Comparison of ENCODE assay signal across 31 cellular contexts in genomic region chr3:38516669-38517068, GRCh38.
"Had no signal": no experiment of that assay in that cellular context is flagged by ENCODE, and none has a peak within 500 bp of the region (broad histone marks: within the 10 kb centered on the region; RNA-seq: fewer than 3 reads in every experiment).

No MANE protein-coding gene starts in this region.

- ATAC-seq: gastroesophageal sphincter, mucosa of descending colon, right cardiac atrium, WTC11 had no signal

- H3K4me3 ChIP-seq: ascending aorta, esophagus squamous epithelium, gastroesophageal sphincter, left lung, lung, mucosa of descending colon, spleen, thoracic aorta, uterus had no signal

- H3K4me1 ChIP-seq: ascending aorta, esophagus squamous epithelium, left lung, uterus had no signal

- H3K27ac ChIP-seq: ascending aorta, esophagus squamous epithelium, gastroesophageal sphincter, left lung, spleen, thoracic aorta, uterus had no signal

- H3K9me3 ChIP-seq: ascending aorta, esophagus squamous epithelium, gastroesophageal sphincter, left lung, mucosa of descending colon, spleen, thoracic aorta, uterus had no signal

- H3K36me3 ChIP-seq: uterus had no signal

- H3K27me3 ChIP-seq: ascending aorta, esophagus squamous epithelium, gastroesophageal sphincter, left lung, spleen, uterus had no signal

- DNase-seq: activated CD4-positive, alpha-beta memory T cell treated with anti-CD3 and anti-CD28 coated beads, Interleukin-2, amount 10 ng/mL, durations not matched to agents 7 days and 5 days; activated CD4-positive, alpha-beta T cell treated with anti-CD3 and anti-CD28 coated beads for 1 hour; activated CD4-positive, alpha-beta T cell treated with anti-CD3 and anti-CD28 coated beads, Interleukin-2, amount 10 ng/mL, durations not matched to agents 7 days and 5 days; activated CD8-positive, alpha-beta memory T cell treated with anti-CD3 and anti-CD28 coated beads, Interleukin-2, amount 50 U/mL, for 48 hours; activated gamma-delta T cell; activated naive CD4-positive, alpha-beta T cell treated with anti-CD3 and anti-CD28 coated beads, Interleukin-2, amount 10 ng/mL, durations not matched to agents 7 days and 5 days; activated naive CD8-positive, alpha-beta T cell treated with anti-CD3 and anti-CD28 coated beads, Interleukin-2, amount 10 ng/mL, durations not matched to agents 7 days and 5 days; activated T-cell treated with anti-CD3 and anti-CD28 coated beads, Interleukin-2, amount 50 U/mL, for 24 hours; caudate nucleus; cortex of kidney; esophagus squamous epithelium; hippocampal formation; kidney glomerular epithelial cell; left lung; mesendoderm; mucosa of descending colon; posterior cingulate gyrus; right cardiac atrium; spleen; stimulated activated CD4-positive, alpha-beta T cell treated with anti-CD3 and anti-CD28 coated beads, Interleukin-2, amount 100 ng/mL, for 48 hours; stimulated activated naive CD4-positive, alpha-beta T cell treated with Interleukin-2 at 50 U/mL for 16 hours; T-helper 2 cell; uterus had no signal

- H3K27me3 Mint-ChIP-seq: activated CD4-positive, alpha-beta memory T cell treated with anti-CD3 and anti-CD28 coated beads, Interleukin-2, amount 10 ng/mL, durations not matched to agents 7 days and 5 days; activated CD4-positive, alpha-beta T cell treated with anti-CD3 and anti-CD28 coated beads, Interleukin-2, amount 10 ng/mL, durations not matched to agents 7 days and 5 days; activated naive CD4-positive, alpha-beta T cell treated with anti-CD3 and anti-CD28 coated beads, Interleukin-2, amount 10 ng/mL, durations not matched to agents 7 days and 5 days; activated naive CD8-positive, alpha-beta T cell treated with anti-CD3 and anti-CD28 coated beads, Interleukin-2, amount 10 ng/mL, durations not matched to agents 7 days and 5 days; activated T-cell treated with anti-CD3 and anti-CD28 coated beads, Interleukin-2, amount 50 U/mL, for 24 hours; brain; type B pancreatic cell had no signal

- H3K27ac Mint-ChIP-seq: activated CD4-positive, alpha-beta memory T cell treated with anti-CD3 and anti-CD28 coated beads, Interleukin-2, amount 10 ng/mL, durations not matched to agents 7 days and 5 days; activated CD4-positive, alpha-beta T cell treated with anti-CD3 and anti-CD28 coated beads, Interleukin-2, amount 10 ng/mL, durations not matched to agents 7 days and 5 days; activated naive CD4-positive, alpha-beta T cell treated with anti-CD3 and anti-CD28 coated beads, Interleukin-2, amount 10 ng/mL, durations not matched to agents 7 days and 5 days; activated naive CD8-positive, alpha-beta T cell treated with anti-CD3 and anti-CD28 coated beads, Interleukin-2, amount 10 ng/mL, durations not matched to agents 7 days and 5 days; activated T-cell treated with anti-CD3 and anti-CD28 coated beads, Interleukin-2, amount 50 U/mL, for 24 hours; brain; nephron; type B pancreatic cell; WTC11 had no signal

- H3K4me3 Mint-ChIP-seq: activated CD4-positive, alpha-beta memory T cell treated with anti-CD3 and anti-CD28 coated beads, Interleukin-2, amount 10 ng/mL, durations not matched to agents 7 days and 5 days; activated CD4-positive, alpha-beta T cell treated with anti-CD3 and anti-CD28 coated beads, Interleukin-2, amount 10 ng/mL, durations not matched to agents 7 days and 5 days; activated naive CD4-positive, alpha-beta T cell treated with anti-CD3 and anti-CD28 coated beads, Interleukin-2, amount 10 ng/mL, durations not matched to agents 7 days and 5 days; activated naive CD8-positive, alpha-beta T cell treated with anti-CD3 and anti-CD28 coated beads, Interleukin-2, amount 10 ng/mL, durations not matched to agents 7 days and 5 days; activated T-cell treated with anti-CD3 and anti-CD28 coated beads, Interleukin-2, amount 50 U/mL, for 24 hours; brain; nephron; type B pancreatic cell; WTC11 had no signal

- H3K9me3 Mint-ChIP-seq: activated CD4-positive, alpha-beta memory T cell treated with anti-CD3 and anti-CD28 coated beads, Interleukin-2, amount 10 ng/mL, durations not matched to agents 7 days and 5 days; activated CD4-positive, alpha-beta T cell treated with anti-CD3 and anti-CD28 coated beads, Interleukin-2, amount 10 ng/mL, durations not matched to agents 7 days and 5 days; activated naive CD4-positive, alpha-beta T cell treated with anti-CD3 and anti-CD28 coated beads, Interleukin-2, amount 10 ng/mL, durations not matched to agents 7 days and 5 days; activated naive CD8-positive, alpha-beta T cell treated with anti-CD3 and anti-CD28 coated beads, Interleukin-2, amount 10 ng/mL, durations not matched to agents 7 days and 5 days; activated T-cell treated with anti-CD3 and anti-CD28 coated beads, Interleukin-2, amount 50 U/mL, for 24 hours; brain; nephron; type B pancreatic cell had no signal
